ENCODE assay signal across 15 cellular contexts in genomic region chr9:108463927-108464606, GRCh38.
"Had no signal": no experiment of that assay in that cellular context is flagged by ENCODE, and none has a peak within 500 bp of the region (broad histone marks: within the 10 kb centered on the region; RNA-seq: fewer than 3 reads in every experiment).

No MANE protein-coding gene starts in this region.

- DNase-seq: activated CD4-positive, alpha-beta T cell treated with anti-CD3 and anti-CD28 coated beads for 48 hours; activated CD8-positive, alpha-beta memory T cell treated with anti-CD3 and anti-CD28 coated beads, Interleukin-2, amount 50 U/mL, for 48 hours; activated CD8-positive, alpha-beta T cell treated with anti-CD3 and anti-CD28 coated beads, Interleukin-2, amount 10 ng/mL, durations not matched to agents 7 days and 5 days; activated naive CD4-positive, alpha-beta T cell; central memory CD4-positive, alpha-beta T cell; effector CD8-positive, alpha-beta T cell; heart left ventricle; left ventricle myocardium inferior; ovary; small intestine; stomach; thyroid gland; uterus had no signal

- H3K27ac ChIP-seq: heart left ventricle, left ventricle myocardium inferior, ovary, stomach, thyroid gland, uterus had no signal

- ATAC-seq: activated CD8-positive, alpha-beta T cell treated with anti-CD3 and anti-CD28 coated beads, Interleukin-2, amount 10 ng/mL, durations not matched to agents 7 days and 5 days; WTC11 had no signal

- H3K27me3 ChIP-seq: heart left ventricle, ovary, stomach, thyroid gland, uterus had no signal

- H3K4me3 ChIP-seq: coronary artery, heart left ventricle, left ventricle myocardium inferior, ovary, stomach, thyroid gland, uterus had no signal

- H3K9me3 ChIP-seq: heart left ventricle, left ventricle myocardium inferior, ovary, stomach, thyroid gland, uterus had no signal

- H3K4me1 ChIP-seq: thyroid gland had no signal

- H3K36me3 ChIP-seq: heart left ventricle, left ventricle myocardium inferior, ovary, stomach, thyroid gland, uterus had no signal
